ENCODE assay signal across 8 cellular contexts in the genomic region with DNA sequence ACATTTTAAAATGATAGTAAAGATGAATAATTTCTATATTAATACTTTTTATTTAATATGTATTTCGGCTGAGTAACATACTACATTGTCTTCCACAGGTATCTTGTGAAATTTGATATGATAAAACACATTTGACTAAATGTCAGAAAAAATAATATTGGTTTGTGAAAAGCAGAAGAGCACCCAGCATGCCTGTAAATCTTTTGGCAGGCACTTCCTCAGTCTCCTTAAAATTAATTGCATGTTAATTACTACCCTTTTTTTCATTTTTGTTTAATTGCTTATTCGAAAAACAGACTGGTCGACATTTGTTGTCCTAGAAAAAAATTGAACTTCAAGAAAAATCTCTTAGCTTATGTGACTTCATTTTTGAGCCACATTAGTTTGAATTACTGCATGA. TPM values are rescaled to one million over a fixed set of nuclear protein-coding genes. Genes with fewer than 3 reads are reported as not detected.
A peak's percentile ranks its signal among the peaks of the same experiment; 100 is the strongest.
DNase-seq lines count a peak whose midpoint lies in the region; ATAC-seq and TF ChIP-seq lines count a peak whose summit lies in the region.

No MANE protein-coding gene starts in this region.

- in situ Hi-C loops in astrocyte of the cerebellum (cut with HindIII; ENCODE audit: low sequenced_read_pairs), result no loop called here

- H3K27me3 ChIP-seq in right atrium auricular region, result no peaks in the 10 kb centered on the region
- H3K27me3 ChIP-seq in lower lobe of right lung (ENCODE audit: low read depth), result no peaks in the 10 kb centered on the region
- no peaks in the 10 kb centered on the region for H3K27me3 ChIP-seq in uterus

- intact Hi-C loops in left ventricle myocardium superior (cut with micrococcal nuclease) (no loop called here), lower lobe of right lung (cut with DNase I) (no loop called here), uterus (cut with DNase I; ENCODE audit: low total_unique reads) (no loop called here)

- ATAC-seq in left ventricle myocardium superior (no peak), lower lobe of right lung (no peak)

- peak overlapping the region; percentile 36 to 51 for H3K4me3 ChIP-seq in right atrium auricular region
- peak overlapping the region; percentile 55 for H3K4me3 ChIP-seq in astrocyte of the cerebellum (ENCODE audit: low read depth, low read length)
- no peak overlapping the region for H3K4me3 ChIP-seq in lower lobe of right lung
- no peak overlapping the region for H3K4me3 ChIP-seq in uterus

- H3K27ac ChIP-seq in right atrium auricular region, result peak overlapping the region; percentile 84 to 90
- peak overlapping the region; percentile 71 for H3K27ac ChIP-seq in lower lobe of right lung
- H3K27ac ChIP-seq in uterus, result peak overlapping the region; percentile 71 to 87

- DNase-seq in right atrium auricular region (ENCODE audit: low spot score), result no peak
- no peak for DNase-seq in left ventricle myocardium superior
- DNase-seq in astrocyte of the cerebellum (ENCODE audit: low read depth), result no peak
- no peak for DNase-seq in lower lobe of right lung
- DNase-seq in uterus, result no peak
- no peak for DNase-seq in activated gamma-delta T cell treated with Interleukin-2 at 50 U/mL for 16 hours
- DNase-seq in NCI-H446 (lab: John Stamatoyannopoulos, UW), result no peak
- DNase-seq in stimulated activated CD4-positive, alpha-beta T cell treated with anti-CD3 and anti-CD28 coated beads, Interleukin-1b, Interleukin-23, amount 100 ng/mL, for 48 hours, result no peak

- no peak for TF ChIP-seq POLR2A in uterus (IDR thresholded peaks at IDR 0.05)

- TF ChIP-seq CTCF in right atrium auricular region (IDR thresholded peaks at IDR 0.05) (no peak), astrocyte of the cerebellum (IDR thresholded peaks at IDR 0.05; ENCODE audit: low read depth, low read length, missing control alignments) (no peak), lower lobe of right lung (IDR thresholded peaks at IDR 0.05) (no peak), uterus (IDR thresholded peaks at IDR 0.05) (no peak)

- H3K4me1 ChIP-seq in right atrium auricular region, result peaks cover 0 to 39% of the 10 kb centered on the region in 2 donors
- H3K4me1 ChIP-seq in lower lobe of right lung, result peaks cover 33% of the 10 kb centered on the region
- peaks cover 0 to 5% of the 10 kb centered on the region in 2 donors for H3K4me1 ChIP-seq in uterus

- H3K36me3 ChIP-seq in right atrium auricular region (no peaks in the 10 kb centered on the region), lower lobe of right lung (no peaks in the 10 kb centered on the region), uterus (no peaks in the 10 kb centered on the region)

- H3K9me3 ChIP-seq in right atrium auricular region, result no peaks in the 10 kb centered on the region
- H3K9me3 ChIP-seq in lower lobe of right lung, result no peaks in the 10 kb centered on the region
- no peaks in the 10 kb centered on the region for H3K9me3 ChIP-seq in uterus

RNA-seq across cellular contexts. Expression of a gene that starts 40.6 kb away (rescaled TPM):
- total RNA-seq in right atrium auricular region (10 to 100 TPM; 32.9 to 58.4 TPM), left ventricle myocardium superior (65.9 TPM), lower lobe of right lung (41.8 TPM), uterus (10 to 100 TPM; 12.4 to 57.3 (median 33.5) TPM)

RNA-seq across cellular contexts. Expression of a gene that starts 48.5 kb away (rescaled TPM):
- total RNA-seq in right atrium auricular region (1 to 10 TPM; 7.2 to 9.3 TPM), left ventricle myocardium superior (15.9 TPM), lower lobe of right lung (12.1 TPM), uterus (10 to 100 TPM; 18.8 to 33.8 (median 25.0) TPM)

Comparison
In these comparisons a context has a peak if more than half of its experiments do, and no peak if none do; other contexts are left out.
1. H3K4me3 ChIP-seq: peak in right atrium auricular region (2 of 2) and astrocyte of the cerebellum (single experiment); none in lower lobe of right lung (single experiment) and uterus (0 of 2).
2. Peak in every context shown above with its lines, with median percentiles within 50 percentile points of each other: H3K27ac ChIP-seq.